In the genomic region with DNA sequence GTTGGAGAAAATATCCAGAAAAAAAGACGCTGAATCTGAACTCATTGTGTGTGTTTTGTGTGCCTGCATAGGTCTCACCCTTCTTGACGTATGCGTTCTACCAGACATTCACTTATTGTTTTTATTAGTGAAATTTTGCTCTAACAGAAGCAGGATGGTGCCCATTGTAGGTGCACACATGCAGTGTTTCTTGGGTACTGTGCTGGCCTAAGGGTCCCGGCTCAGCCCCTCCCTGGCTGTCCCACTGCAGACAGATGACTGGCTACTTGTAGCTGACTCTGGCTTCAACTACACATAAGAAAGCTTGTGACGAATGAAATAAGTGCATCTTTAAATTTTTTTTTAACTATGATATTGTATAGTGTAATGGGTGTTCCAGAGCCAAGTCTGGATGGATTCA, we compare ENCODE assay signal across 27 cellular contexts.
DNase-seq lines count a peak whose midpoint lies in the region; TF ChIP-seq lines count a peak whose summit lies in the region.
"Had no signal": no experiment of that assay in that cellular context is flagged by ENCODE, and none has a peak within 500 bp of the region (broad histone marks: within the 10 kb centered on the region; RNA-seq: fewer than 3 reads in every experiment).

No MANE protein-coding gene starts in this region.

- 83% methylated on average over 5 of the region's 5 CpGs for WGBS in esophagus muscularis mucosa

- no peak for TF ChIP-seq POLR2A in esophagus muscularis mucosa (IDR thresholded peaks at IDR 0.05; ENCODE audit: low read depth)

- DNase-seq in esophagus muscularis mucosa (ENCODE audit: extremely low spot score) = peak; percentile 72
- DNase-seq in stimulated activated CD4-positive, alpha-beta T cell treated with anti-CD3 and anti-CD28 coated beads, Interleukin-12 subunit alpha, Interleukin-12 subunit beta, amount 100 ng/mL, for 4 hours = no peak
- DNase-seq: 8988T; ACHN; AML-193; BE2C; C1 segment of cervical spinal cord; Caco-2; Calu3; CD4-positive, alpha-beta memory T cell; CD4-positive, alpha-beta T cell; CD4-positive, CD25-positive, alpha-beta regulatory T cell; CD8-positive, alpha-beta memory T cell; CD8-positive, alpha-beta T cell; COR-L47; DMS 273 treated with DMSO at 0.1 percent for 48 hours; DMS153; DMS53; DMS79; DMS79 treated with DMSO at 0.1 percent for 48 hours; DND-41; EL had no signal

- H3K4me3 ChIP-seq in esophagus muscularis mucosa = no peak overlapping the region
- H3K4me3 ChIP-seq: A549; BLaER1; BLaER1 treated with 17β-estradiol and CSF1 and Interleukin-3, amounts not matched to agents 10 nM and 100 nM had no signal

- TF ChIP-seq CTCF in esophagus muscularis mucosa (IDR thresholded peaks at IDR 0.05) = no peak

- no peaks in the 10 kb centered on the region for H3K9me3 ChIP-seq in esophagus muscularis mucosa
- H3K9me3 ChIP-seq: A549; BE2C; BLaER1; BLaER1 treated with 17β-estradiol and CSF1 and Interleukin-3, amounts not matched to agents 10 nM and 100 nM; Caco-2 had no signal

- H3K36me3 ChIP-seq in esophagus muscularis mucosa = no peaks in the 10 kb centered on the region
- H3K36me3 ChIP-seq: BE2C; BLaER1; BLaER1 treated with 17β-estradiol and CSF1 and Interleukin-3, amounts not matched to agents 10 nM and 100 nM had no signal

- H3K4me1 ChIP-seq in esophagus muscularis mucosa = no peaks in the 10 kb centered on the region
- H3K4me1 ChIP-seq: A549, BE2C, Caco-2 had no signal

- H3K27me3 ChIP-seq in esophagus muscularis mucosa = peaks cover 0 to 3% (median 0%) of the 10 kb centered on the region in 4 donors
- H3K27me3 ChIP-seq: BE2C; BLaER1; BLaER1 treated with 17β-estradiol and CSF1 and Interleukin-3, amounts not matched to agents 10 nM and 100 nM had no signal

- intact Hi-C loops in esophagus muscularis mucosa (cut with DNase I) = no loop called here

- no peak for TF ChIP-seq EP300 in esophagus muscularis mucosa (IDR thresholded peaks at IDR 0.05)

- no peak overlapping the region for H3K27ac ChIP-seq in esophagus muscularis mucosa (replicated peaks in 1 of 4)
- H3K27ac ChIP-seq: 22Rv1; A549; BLaER1; BLaER1 treated with 17β-estradiol and CSF1 and Interleukin-3, amounts not matched to agents 10 nM and 100 nM; C4-2B had no signal
